In genomic region chr13:95585867-95586266, GRCh38 we compare ENCODE assay signal across 12 cellular contexts. TPM values are rescaled to one million over a fixed set of nuclear protein-coding genes. Genes with fewer than 3 reads are reported as not detected.
"Had no signal": no experiment of that assay in that cellular context is flagged by ENCODE, and none has a peak within 500 bp of the region (broad histone marks: within the 10 kb centered on the region; RNA-seq: fewer than 3 reads in every experiment).

No MANE protein-coding gene starts in this region.

- H3K9me3 ChIP-seq: HAP-1 had no signal

- FAIRE-seq: HTR-8/SVneo, K562 had no signal

- H3K27ac ChIP-seq: GM23248, HL-60 had no signal

- H3K4me3 ChIP-seq: GM23248, HAP-1, K562 had no signal

- ATAC-seq: HCT116, K562 had no signal

- H2AFZ ChIP-seq: GM23248 had no signal

- DNase-seq: GM23248, GOT3, H7, HFFc6, IMR-90, KG1 had no signal

- H3K4me1 ChIP-seq: HAP-1 had no signal

RNA-seq across cellular contexts. Expression of gene CLDN10, which starts 33.3 kb away (rescaled TPM):
- total RNA-seq: GM23248, H4, HFFc6, IMR-90, K562 had no signal
- polyA plus RNA-seq: IMR-90, K562 had no signal

RNA-seq across cellular contexts. Expression of gene DZIP1, which starts 58.6 kb away (rescaled TPM):
- polyA plus RNA-seq: K562 had no signal
